ENCODE assay signal across 14 cellular contexts in the genomic region with DNA sequence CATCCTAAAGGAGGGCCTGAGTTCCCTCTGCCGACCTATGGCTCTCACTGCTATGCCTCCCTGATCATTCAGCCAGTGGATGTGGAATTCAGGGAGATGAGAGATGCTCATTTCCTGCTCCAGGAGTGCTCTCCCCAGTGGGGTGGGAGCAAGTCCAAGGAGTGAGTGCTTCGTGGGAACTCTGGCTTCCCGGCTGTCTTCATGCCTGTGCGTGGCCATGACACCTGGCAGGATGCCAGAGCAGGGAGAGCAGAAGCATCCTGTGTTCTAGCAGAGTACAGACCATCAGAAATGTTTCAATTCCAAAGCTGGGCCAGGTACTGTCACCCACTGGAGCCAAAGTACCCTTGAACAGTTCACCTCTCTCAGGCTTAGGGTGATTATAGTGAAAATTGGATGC. TPM values are rescaled to one million over a fixed set of nuclear protein-coding genes. Genes with fewer than 3 reads are reported as not detected.
DNase-seq lines count a peak whose midpoint lies in the region; ATAC-seq and TF ChIP-seq lines count a peak whose summit lies in the region.
"Had no signal": no experiment of that assay in that cellular context is flagged by ENCODE, and none has a peak within 500 bp of the region (broad histone marks: within the 10 kb centered on the region; RNA-seq: fewer than 3 reads in every experiment).

No MANE protein-coding gene starts in this region.

- WGBS in adrenal gland, 4 donors: 23 to 92% (median 31%) methylated on average over 1 to 4 of the region's 4 CpGs

- no peak overlapping the region for H3K27ac ChIP-seq in adrenal gland
- no peak overlapping the region for H3K27ac ChIP-seq in CD4-positive, alpha-beta memory T cell (ENCODE audit: low read depth, low read length)
- H3K27ac ChIP-seq: prostate gland had no signal

- no peak overlapping the region for H3K4me3 Mint-ChIP-seq in CD4-positive, alpha-beta memory T cell
- H3K4me3 Mint-ChIP-seq: activated B cell treated with CpG ODN at 0.5 μM for 24 hours; CD8-positive, alpha-beta memory T cell had no signal

- no peak for TF ChIP-seq POLR2A in adrenal gland (IDR thresholded peaks at IDR 0.05)

- ATAC-seq in left ventricle myocardium superior (peak; percentile 47), HG02884 (IDR thresholded peaks at IDR 0.05; ENCODE audit: unreplicated experiment) (no peak)
- ATAC-seq: GM12878 had no signal

- CTCF ChIA-PET in AG04449 (lab: Yijun Ruan, JAX): no interaction called here
- CTCF ChIA-PET in CD4-positive, alpha-beta memory T cell (lab: Charles Lee; ENCODE audit: partially characterized antibody): no interaction called here

- H3K4me1 ChIP-seq in adrenal gland (replicated peaks in 1 of 2): peaks cover 0 to 5% of the 10 kb centered on the region in 2 donors
- no peaks in the 10 kb centered on the region for H3K4me1 ChIP-seq in CD4-positive, alpha-beta memory T cell (ENCODE audit: insufficient read depth, low read length)
- H3K4me1 ChIP-seq: prostate gland had no signal

- H3K36me3 Mint-ChIP-seq in CD4-positive, alpha-beta memory T cell: no peaks in the 10 kb centered on the region
- H3K36me3 Mint-ChIP-seq: CD8-positive, alpha-beta memory T cell had no signal

- H3K27me3 ChIP-seq in adrenal gland: no peaks in the 10 kb centered on the region
- H3K27me3 ChIP-seq in CD4-positive, alpha-beta memory T cell (ENCODE audit: insufficient read depth, low read length): no peaks in the 10 kb centered on the region

- no peaks in the 10 kb centered on the region for H3K9me3 Mint-ChIP-seq in CD4-positive, alpha-beta memory T cell
- H3K9me3 Mint-ChIP-seq: activated B cell treated with CpG ODN at 0.5 μM for 24 hours; CD8-positive, alpha-beta memory T cell had no signal

- H3K27me3 Mint-ChIP-seq in CD4-positive, alpha-beta memory T cell: peaks cover 0 to 2% of the 10 kb centered on the region in 2 donors
- H3K27me3 Mint-ChIP-seq: activated B cell treated with CpG ODN at 0.5 μM for 24 hours had no signal

- TF ChIP-seq CTCF in AG04449 (IDR thresholded peaks at IDR 0.05; ENCODE audit: insufficient read depth, low read length, missing control alignments) (no peak), adrenal gland (IDR thresholded peaks at IDR 0.05) (no peak)

- in situ Hi-C loops in G401 (cut with HindIII; ENCODE audit: low sequenced_read_pairs): no loop called here

- no peak overlapping the region for H3K4me3 ChIP-seq in AG04449 (ENCODE audit: low read depth, low read length)
- no peak overlapping the region for H3K4me3 ChIP-seq in adrenal gland
- no peak overlapping the region for H3K4me3 ChIP-seq in CD4-positive, alpha-beta memory T cell (ENCODE audit: low read length in 2 of 2)
- H3K4me3 ChIP-seq: GM12878, prostate gland had no signal

- no peaks in the 10 kb centered on the region for H3K4me1 Mint-ChIP-seq in CD4-positive, alpha-beta memory T cell
- H3K4me1 Mint-ChIP-seq: activated B cell treated with CpG ODN at 0.5 μM for 24 hours; CD8-positive, alpha-beta memory T cell had no signal

- H3K36me3 ChIP-seq in adrenal gland (replicated peaks in 1 of 2): no peaks in the 10 kb centered on the region
- no peaks in the 10 kb centered on the region for H3K36me3 ChIP-seq in CD4-positive, alpha-beta memory T cell (ENCODE audit: insufficient read depth, low read length)
- H3K36me3 ChIP-seq: prostate gland had no signal

- intact Hi-C loops in adrenal gland (cut with DNase I): no loop called here
- intact Hi-C loops in left ventricle myocardium superior (cut with micrococcal nuclease): no loop called here
- intact Hi-C loops in CD4-positive, alpha-beta memory T cell (cut with micrococcal nuclease): no loop called here

- H3K9me3 ChIP-seq in adrenal gland (replicated peaks in 1 of 3): no peaks in the 10 kb centered on the region
- no peaks in the 10 kb centered on the region for H3K9me3 ChIP-seq in CD4-positive, alpha-beta memory T cell (ENCODE audit: control insufficient read depth in 1 of 2, low read length in 2 of 2)
- H3K9me3 ChIP-seq: prostate gland had no signal

- POLR2A ChIA-PET in AG04449 (lab: Yijun Ruan, JAX): no interaction called here
- POLR2A ChIA-PET in CD4-positive, alpha-beta memory T cell (lab: Charles Lee; ENCODE audit: partially characterized antibody): no interaction called here

- DNase-seq in AG04449 (ENCODE audit: low read depth, low spot score): peak; percentile 14
- DNase-seq in G401 (ENCODE audit: low spot score): peak; percentile 22
- peak in 6 of 7 donors; percentile 16 to 64 (median 46) for DNase-seq in adrenal gland
- peak; percentile 56 for DNase-seq in left ventricle myocardium superior
- DNase-seq in islet precursor cell: no peak
- no peak for DNase-seq in CD4-positive, alpha-beta memory T cell
- no peak for DNase-seq in globus pallidus (ENCODE audit: low spot score)
- DNase-seq: activated B cell treated with CpG ODN at 0.5 μM for 24 hours; activated T-cell treated with anti-CD3 and anti-CD28 coated beads, Interleukin-2, amount 50 U/mL, for 48 hours; CD8-positive, alpha-beta memory T cell; NCI-H1092 had no signal

- no peak overlapping the region for H3K27ac Mint-ChIP-seq in CD4-positive, alpha-beta memory T cell
- H3K27ac Mint-ChIP-seq: activated B cell treated with CpG ODN at 0.5 μM for 24 hours had no signal

RNA-seq across cellular contexts. Expression of a gene that starts 45.1 kb away (rescaled TPM):
- total RNA-seq in G401 (2014; rRNA removed; shearing (Covaris generic)): 6.9 and 7.4 TPM in 2 replicates
- total RNA-seq in adrenal gland: 10 to 100 TPM; 20.7 to 50.3 (median 28.4) TPM
- polyA plus RNA-seq in adrenal gland: 10 to 100 TPM in 2 of 3 donors, 1 to 10 TPM in 1; 8.3 to 21.7 (median 14.7) TPM
- 5.6 TPM for total RNA-seq in left ventricle myocardium superior
- total RNA-seq in CD4-positive, alpha-beta memory T cell: 10 to 100 TPM; 23.0 to 28.4 TPM
- 10 to 100 TPM; 11.9 to 13.3 TPM for polyA plus RNA-seq in CD4-positive, alpha-beta memory T cell

RNA-seq across cellular contexts. Expression of a gene that starts 59.1 kb away (rescaled TPM):
- total RNA-seq in G401 (2014; rRNA removed; shearing (Covaris generic)): 3.8 and 7.9 TPM in 2 replicates
- under 1 TPM in 6 of 8 donors, not detected in 2; under 0.01 to 0.52 (median 0.31) TPM for total RNA-seq in adrenal gland
- under 1 TPM; 0.08 to 0.37 (median 0.20) TPM for polyA plus RNA-seq in adrenal gland
- 0.74 TPM for total RNA-seq in left ventricle myocardium superior
- total RNA-seq in CD4-positive, alpha-beta memory T cell: not detected
- not detected for polyA plus RNA-seq in CD4-positive, alpha-beta memory T cell
- total RNA-seq: activated B cell treated with CpG ODN at 0.5 μM for 24 hours; CD8-positive, alpha-beta memory T cell had no signal

Comparison
In these comparisons a context has a peak if more than half of its experiments do, and no peak if none do; other contexts are left out.
1. DNase-seq: peak in AG04449 (single experiment), G401 (single experiment), adrenal gland (6 of 7) and left ventricle myocardium superior (single experiment); none in islet precursor cell (single experiment), CD4-positive, alpha-beta memory T cell (0 of 5) and globus pallidus (single experiment).